Comparison of ENCODE assay signal across 16 cellular contexts in genomic region chr20:252801-253200, GRCh38. TPM values are rescaled to one million over a fixed set of nuclear protein-coding genes. Genes with fewer than 3 reads are reported as not detected.
DNase-seq lines count a peak whose midpoint lies in the region; ATAC-seq and TF ChIP-seq lines count a peak whose summit lies in the region.
"Had no signal": no experiment of that assay in that cellular context is flagged by ENCODE, and none has a peak within 500 bp of the region (broad histone marks: within the 10 kb centered on the region; RNA-seq: fewer than 3 reads in every experiment).

No MANE protein-coding gene starts in this region.

- POLR2A ChIA-PET in activated CD4-positive, alpha-beta memory T cell treated with anti-CD3 and anti-CD28 coated beads for 36 hours (lab: Charles Lee): no interaction called here

- TF ChIP-seq POLR2A in NB4 (IDR thresholded peaks at IDR 0.05; ENCODE audit: extremely low read depth, insufficient read length): no peak

- TF ChIP-seq CTCF in NB4 (IDR thresholded peaks at IDR 0.05; ENCODE audit: low read depth, low read length) (no peak), osteocyte (IDR thresholded peaks at IDR 0.05) (no peak)

- H3K27me3 Mint-ChIP-seq in activated naive CD8-positive, alpha-beta T cell treated with anti-CD3 and anti-CD28 coated beads, Interleukin-2, amount 50 U/mL, for 24 hours: no peaks in the 10 kb centered on the region
- H3K27me3 Mint-ChIP-seq in activated naive CD8-positive, alpha-beta T cell treated with anti-CD3 and anti-CD28 coated beads for 36 hours: no peaks in the 10 kb centered on the region
- peaks cover 38% of the 10 kb centered on the region for H3K27me3 Mint-ChIP-seq in osteocyte (ENCODE audit: unreplicated experiment)
- H3K27me3 Mint-ChIP-seq in activated CD4-positive, alpha-beta memory T cell treated with anti-CD3 and anti-CD28 coated beads for 36 hours: no peaks in the 10 kb centered on the region
- H3K27me3 Mint-ChIP-seq: CD4-positive, alpha-beta T cell had no signal

- H3K4me3 ChIP-seq in NB4 (ENCODE audit: low read depth, low read length): no peak overlapping the region
- H3K4me3 ChIP-seq: A549; BLaER1 treated with 17β-estradiol and CSF1 and Interleukin-3, amounts not matched to agents 10 nM and 100 nM had no signal

- H3K4me3 Mint-ChIP-seq in activated naive CD8-positive, alpha-beta T cell treated with anti-CD3 and anti-CD28 coated beads, Interleukin-2, amount 50 U/mL, for 24 hours: no peak overlapping the region
- no peak overlapping the region for H3K4me3 Mint-ChIP-seq in activated naive CD8-positive, alpha-beta T cell treated with anti-CD3 and anti-CD28 coated beads for 36 hours
- no peak overlapping the region for H3K4me3 Mint-ChIP-seq in osteocyte (ENCODE audit: unreplicated experiment)
- no peak overlapping the region for H3K4me3 Mint-ChIP-seq in activated CD4-positive, alpha-beta memory T cell treated with anti-CD3 and anti-CD28 coated beads for 36 hours
- H3K4me3 Mint-ChIP-seq: CD4-positive, alpha-beta T cell; CD8-positive, alpha-beta T cell had no signal

- no peaks in the 10 kb centered on the region for H3K9me3 Mint-ChIP-seq in activated naive CD8-positive, alpha-beta T cell treated with anti-CD3 and anti-CD28 coated beads, Interleukin-2, amount 50 U/mL, for 24 hours
- no peaks in the 10 kb centered on the region for H3K9me3 Mint-ChIP-seq in activated naive CD8-positive, alpha-beta T cell treated with anti-CD3 and anti-CD28 coated beads for 36 hours
- H3K9me3 Mint-ChIP-seq in osteocyte (ENCODE audit: unreplicated experiment): no peaks in the 10 kb centered on the region
- no peaks in the 10 kb centered on the region for H3K9me3 Mint-ChIP-seq in activated CD4-positive, alpha-beta memory T cell treated with anti-CD3 and anti-CD28 coated beads for 36 hours
- H3K9me3 Mint-ChIP-seq: CD4-positive, alpha-beta T cell; CD8-positive, alpha-beta T cell had no signal

- DNase-seq in activated naive CD8-positive, alpha-beta T cell treated with anti-CD3 and anti-CD28 coated beads, Interleukin-2, amount 50 U/mL, for 24 hours: no peak
- DNase-seq in activated naive CD8-positive, alpha-beta T cell treated with anti-CD3 and anti-CD28 coated beads for 36 hours: no peak
- DNase-seq in D341Med (ENCODE audit: low spot score) (peak; percentile 66), NB4 (ENCODE audit: low read depth) (peak; percentile 47), osteocyte (ENCODE audit: extremely low spot score, unreplicated experiment) (peak; percentile 44)
- no peak for DNase-seq in activated CD8-positive, alpha-beta memory T cell treated with anti-CD3 and anti-CD28 coated beads, Interleukin-2, amount 50 U/mL, for 4 hours
- DNase-seq in activated CD4-positive, alpha-beta memory T cell treated with anti-CD3 and anti-CD28 coated beads for 36 hours: no peak
- no peak for DNase-seq in effector CD8-positive, alpha-beta T cell (lab: John Stamatoyannopoulos, UW)
- DNase-seq: ACHN; CD4-positive, alpha-beta T cell; CD8-positive, alpha-beta T cell; DMS79 treated with DMSO at 0.1 percent for 48 hours; GF-D8 had no signal

- intact Hi-C loops in activated CD4-positive, alpha-beta memory T cell treated with anti-CD3 and anti-CD28 coated beads for 36 hours (cut with micrococcal nuclease): no loop called here

- CTCF ChIA-PET in activated CD4-positive, alpha-beta memory T cell treated with anti-CD3 and anti-CD28 coated beads for 36 hours (lab: Charles Lee): interaction anchor here (1.3 kb wide), 1 partner anchor 14 kb away, joined by 4 read pairs; no protein-coding TSS in a partner anchor

- H3K36me3 Mint-ChIP-seq in activated naive CD8-positive, alpha-beta T cell treated with anti-CD3 and anti-CD28 coated beads, Interleukin-2, amount 50 U/mL, for 24 hours (ENCODE audit: low read depth): no peaks in the 10 kb centered on the region
- no peaks in the 10 kb centered on the region for H3K36me3 Mint-ChIP-seq in activated naive CD8-positive, alpha-beta T cell treated with anti-CD3 and anti-CD28 coated beads for 36 hours
- no peaks in the 10 kb centered on the region for H3K36me3 Mint-ChIP-seq in osteocyte (ENCODE audit: unreplicated experiment)
- no peaks in the 10 kb centered on the region for H3K36me3 Mint-ChIP-seq in activated CD4-positive, alpha-beta memory T cell treated with anti-CD3 and anti-CD28 coated beads for 36 hours
- H3K36me3 Mint-ChIP-seq: CD8-positive, alpha-beta T cell had no signal

- H3K27ac Mint-ChIP-seq in activated naive CD8-positive, alpha-beta T cell treated with anti-CD3 and anti-CD28 coated beads, Interleukin-2, amount 50 U/mL, for 24 hours: no peak overlapping the region
- no peak overlapping the region for H3K27ac Mint-ChIP-seq in activated naive CD8-positive, alpha-beta T cell treated with anti-CD3 and anti-CD28 coated beads for 36 hours
- H3K27ac Mint-ChIP-seq in osteocyte (ENCODE audit: unreplicated experiment): no peak overlapping the region
- H3K27ac Mint-ChIP-seq in activated CD4-positive, alpha-beta memory T cell treated with anti-CD3 and anti-CD28 coated beads for 36 hours: no peak overlapping the region
- H3K27ac Mint-ChIP-seq: CD4-positive, alpha-beta T cell; CD8-positive, alpha-beta T cell had no signal

- ATAC-seq in activated naive CD8-positive, alpha-beta T cell treated with anti-CD3 and anti-CD28 coated beads, Interleukin-2, amount 50 U/mL, for 24 hours: peak; percentile 28
- ATAC-seq: A549; CD8-positive, alpha-beta T cell had no signal

- H3K4me1 Mint-ChIP-seq in activated naive CD8-positive, alpha-beta T cell treated with anti-CD3 and anti-CD28 coated beads, Interleukin-2, amount 50 U/mL, for 24 hours: peaks cover 10% of the 10 kb centered on the region
- peaks cover 6% of the 10 kb centered on the region for H3K4me1 Mint-ChIP-seq in activated naive CD8-positive, alpha-beta T cell treated with anti-CD3 and anti-CD28 coated beads for 36 hours
- H3K4me1 Mint-ChIP-seq in osteocyte (ENCODE audit: unreplicated experiment): no peaks in the 10 kb centered on the region
- peaks cover 5% of the 10 kb centered on the region for H3K4me1 Mint-ChIP-seq in activated CD4-positive, alpha-beta memory T cell treated with anti-CD3 and anti-CD28 coated beads for 36 hours (ENCODE audit: low read depth)

RNA-seq across cellular contexts. Expression of gene DEFB132, which starts 4.7 kb away (rescaled TPM):
- not detected for total RNA-seq in activated naive CD8-positive, alpha-beta T cell treated with anti-CD3 and anti-CD28 coated beads for 36 hours
- total RNA-seq in osteocyte: not detected in 2 replicates
- total RNA-seq in activated CD4-positive, alpha-beta memory T cell treated with anti-CD3 and anti-CD28 coated beads for 36 hours: not detected
- total RNA-seq: A172; CD4-positive, alpha-beta T cell; CD8-positive, alpha-beta T cell had no signal

RNA-seq across cellular contexts. Expression of gene DEFB129, which starts 25.7 kb away (rescaled TPM):
- total RNA-seq in activated naive CD8-positive, alpha-beta T cell treated with anti-CD3 and anti-CD28 coated beads for 36 hours: not detected
- total RNA-seq in osteocyte: not detected in 2 replicates
- not detected for total RNA-seq in activated CD4-positive, alpha-beta memory T cell treated with anti-CD3 and anti-CD28 coated beads for 36 hours
- total RNA-seq: A172; CD4-positive, alpha-beta T cell; CD8-positive, alpha-beta T cell had no signal

RNA-seq across cellular contexts. Expression of gene C20orf96, which starts 37.7 kb away (rescaled TPM):
- total RNA-seq in activated naive CD8-positive, alpha-beta T cell treated with anti-CD3 and anti-CD28 coated beads for 36 hours: 1 to 10 TPM; 7.5 to 7.8 TPM
- total RNA-seq in osteocyte: 17.6 and 19.9 TPM in 2 replicates
- total RNA-seq in activated CD4-positive, alpha-beta memory T cell treated with anti-CD3 and anti-CD28 coated beads for 36 hours: 1 to 10 TPM; 5.4 to 6.4 TPM

RNA-seq across cellular contexts. Expression of gene ZCCHC3, which starts 44.6 kb away (rescaled TPM):
- 10 to 100 TPM; 23.3 to 24.5 TPM for total RNA-seq in activated naive CD8-positive, alpha-beta T cell treated with anti-CD3 and anti-CD28 coated beads for 36 hours
- total RNA-seq in osteocyte: 22.4 and 22.7 TPM in 2 replicates
- 10 to 100 TPM; 15.2 to 15.9 TPM for total RNA-seq in activated CD4-positive, alpha-beta memory T cell treated with anti-CD3 and anti-CD28 coated beads for 36 hours

Comparison
In these comparisons a context has a peak if more than half of its experiments do, and no peak if none do; other contexts are left out.
1. DNase-seq: peak in D341Med (single experiment), NB4 (single experiment) and osteocyte (single experiment); none in activated naive CD8-positive, alpha-beta T cell treated with anti-CD3 and anti-CD28 coated beads, Interleukin-2, amount 50 U/mL, for 24 hours (single experiment), activated naive CD8-positive, alpha-beta T cell treated with anti-CD3 and anti-CD28 coated beads for 36 hours (single experiment), activated CD8-positive, alpha-beta memory T cell treated with anti-CD3 and anti-CD28 coated beads, Interleukin-2, amount 50 U/mL, for 4 hours (single experiment), activated CD4-positive, alpha-beta memory T cell treated with anti-CD3 and anti-CD28 coated beads for 36 hours (single experiment) and effector CD8-positive, alpha-beta T cell (single experiment).